ENCODE assay signal across 28 cellular contexts in the genomic region with DNA sequence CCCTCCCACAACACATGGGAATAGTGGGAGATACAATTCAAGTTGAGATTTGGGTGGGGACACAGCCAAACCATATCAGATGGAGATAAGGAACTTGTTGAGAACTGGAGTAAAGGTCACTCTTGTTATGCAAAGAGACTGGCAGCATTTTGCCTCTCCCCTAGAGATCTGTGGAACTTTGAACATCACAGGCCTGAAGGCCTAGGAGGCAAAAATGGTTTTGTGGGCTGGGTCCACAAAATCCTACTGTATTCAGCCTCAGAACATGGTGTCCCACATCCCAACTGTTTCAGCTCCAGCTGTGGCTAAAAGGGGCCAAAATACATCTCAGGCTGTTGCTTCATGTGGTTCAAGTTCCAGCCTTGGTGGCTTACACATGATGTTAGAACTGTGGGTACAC.
"Had no signal": no experiment of that assay in that cellular context is flagged by ENCODE, and none has a peak within 500 bp of the region (broad histone marks: within the 10 kb centered on the region; RNA-seq: fewer than 3 reads in every experiment).

No MANE protein-coding gene starts in this region.

- ATAC-seq: effector memory CD8-positive, alpha-beta T cell; esophagus mucosa; foreskin keratinocyte; gastrocnemius medialis; gastroesophageal sphincter; heart left ventricle; heart right ventricle had no signal

- H3K9me3 ChIP-seq: colonic mucosa, esophagus muscularis mucosa, gastrocnemius medialis, gastroesophageal sphincter had no signal

- H3K36me3 ChIP-seq: colonic mucosa, esophagus muscularis mucosa, esophagus squamous epithelium, gastrocnemius medialis, gastroesophageal sphincter, heart left ventricle, heart right ventricle had no signal

- DNase-seq: colonic mucosa; cortex of kidney; dermis blood vessel endothelial cell; dorsolateral prefrontal cortex; effector CD4-positive, alpha-beta T cell; effector CD8-positive, alpha-beta T cell; effector memory CD4-positive, alpha-beta T cell; effector memory CD8-positive, alpha-beta T cell; endodermal cell; erythroblast; esophagus squamous epithelium; foreskin fibroblast; foreskin keratinocyte; foreskin melanocyte; gastrocnemius medialis; glutamatergic neuron; head of caudate nucleus; heart left ventricle; heart right ventricle had no signal

- H3K27ac ChIP-seq: colonic mucosa, coronary artery, dorsolateral prefrontal cortex, epithelial cell of prostate, esophagus muscularis mucosa, esophagus squamous epithelium, foreskin keratinocyte, gastrocnemius medialis, gastroesophageal sphincter, heart left ventricle, heart right ventricle had no signal

- H3K4me1 ChIP-seq: colonic mucosa, esophagus muscularis mucosa, esophagus squamous epithelium, foreskin keratinocyte, gastrocnemius medialis, gastroesophageal sphincter, heart left ventricle, heart right ventricle had no signal

- H3K4me3 ChIP-seq: colonic mucosa, coronary artery, dorsolateral prefrontal cortex, esophagus muscularis mucosa, esophagus squamous epithelium, gastrocnemius medialis, gastroesophageal sphincter, heart left ventricle, heart right ventricle had no signal

- FAIRE-seq: colon, endometrium, endothelial cell of umbilical vein, frontal cortex had no signal

- H3K27me3 ChIP-seq: colonic mucosa, esophagus muscularis mucosa, esophagus squamous epithelium, foreskin keratinocyte, gastrocnemius medialis, gastroesophageal sphincter, heart left ventricle, heart right ventricle had no signal
